ENCODE assay signal across 19 cellular contexts in genomic region chr14:43183916-43184315, GRCh38.
DNase-seq lines count a peak whose midpoint lies in the region; ATAC-seq, FAIRE-seq and TF ChIP-seq lines count a peak whose summit lies in the region.
"Had no signal": no experiment of that assay in that cellular context is flagged by ENCODE, and none has a peak within 500 bp of the region (broad histone marks: within the 10 kb centered on the region; RNA-seq: fewer than 3 reads in every experiment).

No MANE protein-coding gene starts in this region.

- H3K79me2 ChIP-seq in GM23338 (replicated peaks; ENCODE audit: insufficient read depth): no peaks in the 10 kb centered on the region

- peak overlapping the region; percentile 55; the same call in 1 of the 2 replicates for H3K4me2 ChIP-seq in GM23338
- H3K4me2 ChIP-seq: BLaER1 had no signal

- H3K4me3 ChIP-seq in GM23338: no peak overlapping the region
- H3K4me3 ChIP-seq in HUES48 (ENCODE audit: low read depth, low read length): no peak overlapping the region
- H3K4me3 ChIP-seq in SK-N-MC: no peak overlapping the region
- H3K4me3 ChIP-seq: BLaER1 had no signal

- H4K20me1 ChIP-seq in GM23338 (replicated peaks; ENCODE audit: insufficient read depth): no peaks in the 10 kb centered on the region
- H4K20me1 ChIP-seq: BLaER1 had no signal

- TF ChIP-seq CTCF in GM23338 (conservative IDR thresholded peaks at IDR 0.05; ENCODE audit: low read depth in 2 of 2): no peak
- no peak for TF ChIP-seq CTCF in osteocyte (IDR thresholded peaks at IDR 0.05)

- DNase-seq in GM23338 (ENCODE audit: low spot score) (no peak), SK-N-MC (ENCODE audit: low read depth, low spot score) (peak; percentile 14), NCI-H1694 treated with DMSO at 0.1 percent for 48 hours (lab: John Stamatoyannopoulos, UW) (no peak), NCI-H2171 treated with DMSO at 0.1 percent for 48 hours (lab: John Stamatoyannopoulos, UW) (no peak), osteocyte (ENCODE audit: extremely low spot score, unreplicated experiment) (no peak)
- DNase-seq: Caco-2; CD4-positive, CD25-positive, alpha-beta regulatory T cell; CD8-positive, alpha-beta T cell; DMS153; DND-41; H7 had no signal

- H3K9me3 ChIP-seq in HUES48 (ENCODE audit: control insufficient read depth, insufficient read depth, low read length): no peaks in the 10 kb centered on the region
- H3K9me3 ChIP-seq in SK-N-MC (ENCODE audit: low read depth, low read length): no peaks in the 10 kb centered on the region; the same call in 1 of the 2 replicates
- H3K9me3 ChIP-seq: BLaER1, Caco-2 had no signal

- H3K4me1 Mint-ChIP-seq in GM23338 (peaks cover 17% of the 10 kb centered on the region), osteocyte (ENCODE audit: unreplicated experiment) (no peaks in the 10 kb centered on the region)
- H3K4me1 Mint-ChIP-seq: B cell; CD4-positive, CD25-positive, alpha-beta regulatory T cell had no signal

- H3K27ac Mint-ChIP-seq in GM23338 (peak overlapping the region; percentile 87; the same call in 1 of the 2 replicates), osteocyte (ENCODE audit: unreplicated experiment) (no peak overlapping the region)
- H3K27ac Mint-ChIP-seq: B cell; CD4-positive, CD25-positive, alpha-beta regulatory T cell; CD8-positive, alpha-beta T cell had no signal

- H3K27me3 ChIP-seq in GM23338 (ENCODE audit: insufficient read depth): no peaks in the 10 kb centered on the region
- no peaks in the 10 kb centered on the region for H3K27me3 ChIP-seq in HUES48 (ENCODE audit: control insufficient read depth, insufficient read depth, low read length)
- H3K27me3 ChIP-seq: BLaER1 had no signal

- no peaks in the 10 kb centered on the region for H3F3A ChIP-seq in GM23338 (replicated peaks; ENCODE audit: low read depth)

- no peaks in the 10 kb centered on the region for H3K27me3 Mint-ChIP-seq in GM23338 (ENCODE audit: insufficient read depth, low read depth, poor library complexity)
- no peaks in the 10 kb centered on the region for H3K27me3 Mint-ChIP-seq in osteocyte (ENCODE audit: unreplicated experiment)
- H3K27me3 Mint-ChIP-seq: B cell; CD4-positive, CD25-positive, alpha-beta regulatory T cell had no signal

- no peak overlapping the region for H3K27ac ChIP-seq in GM23338 (ENCODE audit: low read depth)
- peak overlapping the region; percentile 36 for H3K27ac ChIP-seq in HUES48 (ENCODE audit: low read depth, low read length)
- no peak overlapping the region for H3K27ac ChIP-seq in SK-N-MC
- H3K27ac ChIP-seq: BLaER1, C4-2B had no signal

- no peaks in the 10 kb centered on the region for H3K9me2 ChIP-seq in GM23338 (ENCODE audit: insufficient read depth)

- H3K36me3 ChIP-seq in GM23338 (ENCODE audit: insufficient read depth) (no peaks in the 10 kb centered on the region), HUES48 (ENCODE audit: control insufficient read depth, insufficient read depth, low read length) (no peaks in the 10 kb centered on the region), SK-N-MC (ENCODE audit: insufficient read depth, low read length) (no peaks in the 10 kb centered on the region)
- H3K36me3 ChIP-seq: BLaER1 had no signal

- no peak for ATAC-seq in GM23338
- ATAC-seq: CD8-positive, alpha-beta T cell; HCT116 had no signal

- H3K9me3 Mint-ChIP-seq in GM23338 (peaks cover 9% of the 10 kb centered on the region; the same call in 2 of the 3 replicates), osteocyte (ENCODE audit: unreplicated experiment) (peaks cover 6% of the 10 kb centered on the region)

- H3K4me1 ChIP-seq in GM23338 (ENCODE audit: insufficient read depth) (peaks cover 17% of the 10 kb centered on the region), HUES48 (ENCODE audit: control insufficient read depth, insufficient read depth, low read length) (peaks cover 18% of the 10 kb centered on the region)
- H3K4me1 ChIP-seq: BLaER1, Caco-2 had no signal

- peaks cover 8% of the 10 kb centered on the region; the same call in 2 of the 3 replicates for H3K36me3 Mint-ChIP-seq in GM23338 (ENCODE audit: low read depth)
- H3K36me3 Mint-ChIP-seq in osteocyte (ENCODE audit: unreplicated experiment): no peaks in the 10 kb centered on the region
- H3K36me3 Mint-ChIP-seq: CD8-positive, alpha-beta T cell had no signal

- H3K4me3 Mint-ChIP-seq in GM23338 (no peak overlapping the region), osteocyte (ENCODE audit: unreplicated experiment) (no peak overlapping the region)
- H3K4me3 Mint-ChIP-seq: B cell; CD4-positive, CD25-positive, alpha-beta regulatory T cell; CD8-positive, alpha-beta T cell had no signal

- FAIRE-seq in endometrium (lab: Jason Lieb, UNC): peak; percentile 63
- FAIRE-seq: G401.6, GM12892 had no signal

- H3K9ac ChIP-seq in HUES48 (ENCODE audit: low read depth, low read length) (no peak overlapping the region), SK-N-MC (ENCODE audit: insufficient read length) (no peak overlapping the region)
- H3K9ac ChIP-seq: BLaER1 had no signal

- no peak overlapping the region for H2AFZ ChIP-seq in GM23338

TF ChIP-seq in GM23338, 12 proteins besides CTCF, POLR2A, EP300 and RAD21 (continues in another document):
- TF ChIP-seq STAT1 (IDR thresholded peaks at IDR 0.05; ENCODE audit: unreplicated experiment) (no peak), CREB1 (CRISPR knock-in tag; IDR thresholded peaks at IDR 0.05; ENCODE audit: low read depth) (no peak), ZNF462 (CRISPR knock-in tag; IDR thresholded peaks at IDR 0.05) (no peak)
